Comparison of ENCODE assay signal across 11 cellular contexts in genomic region chr17:79005063-79005861, GRCh38. TPM values are rescaled to one million over a fixed set of nuclear protein-coding genes. Genes with fewer than 3 reads are reported as not detected.
DNase-seq lines count a peak whose midpoint lies in the region; ATAC-seq and TF ChIP-seq lines count a peak whose summit lies in the region.
"Had no signal": no experiment of that assay in that cellular context is flagged by ENCODE, and none has a peak within 500 bp of the region (broad histone marks: within the 10 kb centered on the region; RNA-seq: fewer than 3 reads in every experiment).

No MANE protein-coding gene starts in this region.

- H3K4me3 Mint-ChIP-seq in T-helper 2 cell treated with Interferon-gamma antibody and Interleukin-4, amounts not matched to agents 5 μg/mL and 100 μg/mL, for 36 hours, result no peak overlapping the region

- H3K36me3 Mint-ChIP-seq in T-helper 2 cell treated with Interferon-gamma antibody and Interleukin-4, amounts not matched to agents 5 μg/mL and 100 μg/mL, for 36 hours (ENCODE audit: low read depth), result peaks cover 17% of the 10 kb centered on the region
- H3K36me3 Mint-ChIP-seq: naive B cell had no signal

- 92% methylated on average over 5 of the region's 12 CpGs for whole genome bisulfite sequencing in right lobe of liver (ENCODE audit: insufficient coverage, low coverage, low lambda C conversion rate, missing lambda C conversion rate)

- H4K20me1 ChIP-seq in BLaER1, result peaks cover 77% of the 10 kb centered on the region

- H3K9me3 ChIP-seq in BLaER1 (no peaks in the 10 kb centered on the region), right lobe of liver (no peaks in the 10 kb centered on the region)

- H3K27ac Mint-ChIP-seq in T-helper 2 cell treated with Interferon-gamma antibody and Interleukin-4, amounts not matched to agents 5 μg/mL and 100 μg/mL, for 36 hours, result peak overlapping the region; percentile 26
- H3K27ac Mint-ChIP-seq: naive B cell had no signal

- H3K4me3 ChIP-seq in BLaER1, result no peak overlapping the region; the same call in 1 of the 2 replicates
- peak overlapping the region; percentile 36 for H3K4me3 ChIP-seq in Jurkat, Clone E6-1 (ENCODE audit: low read length)
- H3K4me3 ChIP-seq in right lobe of liver, result no peak overlapping the region
- H3K4me3 ChIP-seq: GM23248 had no signal

- peaks cover 45% of the 10 kb centered on the region for H3K36me3 ChIP-seq in BLaER1
- H3K36me3 ChIP-seq in right lobe of liver, result no peaks in the 10 kb centered on the region

- no peaks in the 10 kb centered on the region for H3K27me3 Mint-ChIP-seq in T-helper 2 cell treated with Interferon-gamma antibody and Interleukin-4, amounts not matched to agents 5 μg/mL and 100 μg/mL, for 36 hours (ENCODE audit: low read depth)
- H3K27me3 Mint-ChIP-seq: naive B cell had no signal

- H3K4me1 Mint-ChIP-seq in T-helper 2 cell treated with Interferon-gamma antibody and Interleukin-4, amounts not matched to agents 5 μg/mL and 100 μg/mL, for 36 hours (ENCODE audit: low read depth), result peaks cover 35% of the 10 kb centered on the region

- H3K4me1 ChIP-seq in BLaER1 (peaks cover 45% of the 10 kb centered on the region), right lobe of liver (peaks cover 0 to 26% (median 8%) of the 10 kb centered on the region in 4 donors)

- ATAC-seq in right lobe of liver (peak in 1 of 4 donors; percentile 5), GM21528 (IDR thresholded peaks at IDR 0.05; ENCODE audit: low FRiP score, unreplicated experiment) (no peak), GM18519 (IDR thresholded peaks at IDR 0.05; ENCODE audit: low FRiP score, unreplicated experiment) (no peak), GM18861 (IDR thresholded peaks at IDR 0.05; ENCODE audit: unreplicated experiment) (no peak), HG03342 (IDR thresholded peaks at IDR 0.05; ENCODE audit: unreplicated experiment) (no peak)

- TF ChIP-seq POLR2A in right lobe of liver (IDR thresholded peaks at IDR 0.05), result no peak

- TF ChIP-seq CTCF in right lobe of liver (IDR thresholded peaks at IDR 0.05), result no peak

- peak overlapping the region; percentile 56 for H3K9ac ChIP-seq in BLaER1
- H3K9ac ChIP-seq: GM23248 had no signal

- H3K27ac ChIP-seq in BLaER1 (peak overlapping the region; percentile 63), right lobe of liver (no peak overlapping the region)
- H3K27ac ChIP-seq: GM23248 had no signal

- no peaks in the 10 kb centered on the region for H3K27me3 ChIP-seq in BLaER1
- no peaks in the 10 kb centered on the region for H3K27me3 ChIP-seq in right lobe of liver

- no peaks in the 10 kb centered on the region for H3K9me3 Mint-ChIP-seq in T-helper 2 cell treated with Interferon-gamma antibody and Interleukin-4, amounts not matched to agents 5 μg/mL and 100 μg/mL, for 36 hours
- H3K9me3 Mint-ChIP-seq: naive B cell had no signal

- peak; percentile 87 for DNase-seq in Jurkat, Clone E6-1 (ENCODE audit: low read depth, low spot score)
- DNase-seq in T-helper 2 cell treated with Interferon-gamma antibody and Interleukin-4, amounts not matched to agents 5 μg/mL and 100 μg/mL, for 36 hours (ENCODE audit: low spot score), result no peak
- DNase-seq in right lobe of liver, result peak; percentile 21 to 45 (median 39)
- DNase-seq: GM23248, naive B cell, NCI-H1694 had no signal

- H3K4me2 ChIP-seq in BLaER1, result peak overlapping the region; percentile 97

- intact Hi-C loops in right lobe of liver (cut with DNase I), result no loop called here

RNA-seq across cellular contexts. Expression of gene CANT1, which starts 4.3 kb away (rescaled TPM):
- 24.8 TPM for polyA plus RNA-seq in Jurkat, Clone E6-1 (2012; ENCODE audit: insufficient read depth, insufficient read length)
- total RNA-seq in right lobe of liver, result 10 to 100 TPM; 15.6 to 26.3 (median 18.7) TPM

RNA-seq across cellular contexts. Expression of gene C1QTNF1, which starts 18.7 kb away (rescaled TPM):
- polyA plus RNA-seq in Jurkat, Clone E6-1 (2012; ENCODE audit: insufficient read depth, insufficient read length), result 0.82 TPM
- total RNA-seq in right lobe of liver, result 10 to 100 TPM in 5 of 6 experiments, 1 to 10 TPM in 1; 9.8 to 40.2 (median 26.2) TPM

RNA-seq across cellular contexts. Expression of gene LGALS3BP, which starts 25.5 kb away (rescaled TPM):
- polyA plus RNA-seq in Jurkat, Clone E6-1 (2012; ENCODE audit: insufficient read depth, insufficient read length), result 0.66 TPM
- total RNA-seq in right lobe of liver, result 100 to 1,000 TPM in 4 of 6 experiments, 10 to 100 TPM in 2; 82.8 to 257 (median 121) TPM
